Comparison of ENCODE assay signal across 36 cellular contexts in the genomic region with DNA sequence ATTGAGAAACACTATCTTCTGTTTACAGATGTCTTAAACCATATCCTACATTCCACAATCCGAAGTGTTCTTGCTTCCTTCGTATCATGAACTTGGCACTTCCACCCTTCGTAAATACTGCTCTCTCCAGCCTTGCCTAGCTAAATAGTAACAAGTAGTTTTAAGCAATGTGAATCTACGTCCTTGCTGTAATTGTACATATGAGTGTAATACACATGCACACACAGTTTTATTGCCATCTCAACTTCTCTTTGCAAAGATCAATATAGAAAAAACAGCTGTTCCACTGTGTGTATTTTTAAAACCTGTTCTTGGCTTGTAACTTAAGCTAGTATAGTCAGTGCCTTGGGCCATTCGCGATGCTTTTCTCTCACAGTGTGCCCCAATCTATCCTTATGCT.
"Had no signal": no experiment of that assay in that cellular context is flagged by ENCODE, and none has a peak within 500 bp of the region (broad histone marks: within the 10 kb centered on the region; RNA-seq: fewer than 3 reads in every experiment).

No MANE protein-coding gene starts in this region.

- H3K27me3 ChIP-seq: MG63 had no signal

- H3K9me3 ChIP-seq: MG63 had no signal

- H3K4me3 ChIP-seq: MG63 had no signal

- DNase-seq: Karpas-422, Kasumi-1, MG63, MM.1S, MV-4-11, NCI-H1048, NCI-H1092, NCI-H1092 treated with DMSO at 0.1 percent for 48 hours, NCI-H1105, NCI-H1105 treated with DMSO at 0.1 percent for 48 hours, NCI-H1417, NCI-H1417 treated with DMSO at 0.1 percent for 48 hours, NCI-H1436, NCI-H1436 treated with DMSO at 0.1 percent for 48 hours, NCI-H146, NCI-H1694, NCI-H1694 treated with DMSO at 0.1 percent for 48 hours, NCI-H187, NCI-H187 treated with DMSO at 0.1 percent for 48 hours, NCI-H1930, NCI-H2029, NCI-H2029 treated with DMSO at 0.1 percent for 48 hours, NCI-H2081, NCI-H2081 treated with DMSO at 0.1 percent for 48 hours, NCI-H2107, NCI-H2171, NCI-H2171 treated with DMSO at 0.1 percent for 48 hours, NCI-H2227 treated with DMSO at 0.1 percent for 48 hours, NCI-H226, NCI-H345, NCI-H446, NCI-H446 treated with DMSO at 0.1 percent for 48 hours, NCI-H510A, NCI-H510A treated with DMSO at 0.1 percent for 48 hours, NCI-H524, NCI-H524 treated with DMSO at 0.1 percent for 48 hours had no signal

- H3K36me3 ChIP-seq: MG63 had no signal
